Comparison of ENCODE assay signal across 28 cellular contexts in the genomic region with DNA sequence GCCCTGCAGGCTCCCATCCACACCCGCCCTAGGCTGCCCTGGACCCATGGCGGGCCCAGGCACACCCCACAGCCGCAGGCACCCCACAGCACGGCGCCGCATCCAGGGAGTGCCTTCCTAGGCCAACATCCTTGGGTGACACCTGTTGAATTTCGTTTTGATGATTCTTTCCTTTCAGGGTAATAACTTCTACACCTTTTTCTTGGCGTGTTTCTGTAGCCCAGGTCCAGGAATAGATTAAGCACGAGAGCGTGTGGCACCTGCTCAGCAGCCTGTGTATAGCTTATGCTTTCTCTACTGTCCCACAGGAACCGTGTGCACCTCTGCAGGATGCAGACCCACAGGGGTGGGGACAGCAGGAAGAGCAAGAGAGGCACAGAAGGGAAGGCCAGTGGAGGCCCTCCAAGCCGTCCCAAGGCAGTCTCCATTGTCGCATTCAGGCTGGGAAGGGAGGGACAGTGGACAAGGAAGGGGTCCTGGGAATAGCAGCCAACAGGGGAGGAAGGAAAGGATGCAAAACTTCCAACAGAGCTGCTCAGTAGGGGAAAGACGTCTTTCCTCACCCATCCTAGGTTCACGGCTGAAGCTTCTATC.
"Had no signal": no experiment of that assay in that cellular context is flagged by ENCODE, and none has a peak within 500 bp of the region (broad histone marks: within the 10 kb centered on the region; RNA-seq: fewer than 3 reads in every experiment).

No MANE protein-coding gene starts in this region.

- ATAC-seq: activated naive CD4-positive, alpha-beta T cell treated with anti-CD3 and anti-CD28 coated beads, Interleukin-2, amount 50 U/mL, for 72 hours; activated T-cell treated with anti-CD3 and anti-CD28 coated beads, Interleukin-2, amount 50 U/mL, for 72 hours; gastrocnemius medialis; mucosa of descending colon; natural killer cell treated with Interleukin-12 subunit alpha and Interleukin-12 subunit beta and Interleukin-15 and Interleukin-18, amount 100 ng/mL, for 72 hours; T-helper 17 cell had no signal

- H3K27ac Mint-ChIP-seq: activated CD4-positive, alpha-beta memory T cell treated with anti-CD3 and anti-CD28 coated beads, Interleukin-2, amount 10 ng/mL, durations not matched to agents 7 days and 5 days; activated CD4-positive, alpha-beta T cell treated with anti-CD3 and anti-CD28 coated beads, Interleukin-2, amount 10 ng/mL, durations not matched to agents 7 days and 5 days; activated naive CD4-positive, alpha-beta T cell treated with anti-CD3 and anti-CD28 coated beads, Interleukin-2, amount 50 U/mL, for 72 hours; activated T-cell treated with anti-CD3 and anti-CD28 coated beads, Interleukin-2, amount 50 U/mL, for 72 hours; immature natural killer cell; natural killer cell treated with Interleukin-12 subunit alpha and Interleukin-12 subunit beta and Interleukin-15 and Interleukin-18, amount 100 ng/mL, for 72 hours; T-helper 17 cell had no signal

- H3K9me3 ChIP-seq: gastrocnemius medialis, lower lobe of right lung, mucosa of descending colon, pancreas, right atrium auricular region, transverse colon, uterus had no signal

- H3K9me3 Mint-ChIP-seq: activated CD4-positive, alpha-beta memory T cell treated with anti-CD3 and anti-CD28 coated beads, Interleukin-2, amount 10 ng/mL, durations not matched to agents 7 days and 5 days; activated CD4-positive, alpha-beta T cell treated with anti-CD3 and anti-CD28 coated beads, Interleukin-2, amount 10 ng/mL, durations not matched to agents 7 days and 5 days; activated naive CD4-positive, alpha-beta T cell treated with anti-CD3 and anti-CD28 coated beads, Interleukin-2, amount 50 U/mL, for 72 hours; activated T-cell treated with anti-CD3 and anti-CD28 coated beads, Interleukin-2, amount 50 U/mL, for 72 hours; central memory CD8-positive, alpha-beta T cell; natural killer cell treated with Interleukin-12 subunit alpha and Interleukin-12 subunit beta and Interleukin-15 and Interleukin-18, amount 100 ng/mL, for 72 hours had no signal

- H3K4me1 ChIP-seq: gastrocnemius medialis, pancreas, uterus had no signal

- H3K27ac ChIP-seq: gastrocnemius medialis, lower lobe of right lung, pancreas, right atrium auricular region, transverse colon, uterus had no signal

- H3K36me3 ChIP-seq: gastrocnemius medialis, lower lobe of right lung, pancreas, right atrium auricular region, transverse colon, uterus had no signal

- H3K4me2 ChIP-seq: smooth muscle cell had no signal

- H3K4me3 Mint-ChIP-seq: activated CD4-positive, alpha-beta memory T cell treated with anti-CD3 and anti-CD28 coated beads, Interleukin-2, amount 10 ng/mL, durations not matched to agents 7 days and 5 days; activated CD4-positive, alpha-beta T cell treated with anti-CD3 and anti-CD28 coated beads, Interleukin-2, amount 10 ng/mL, durations not matched to agents 7 days and 5 days; activated T-cell treated with anti-CD3 and anti-CD28 coated beads, Interleukin-2, amount 50 U/mL, for 72 hours; central memory CD8-positive, alpha-beta T cell; immature natural killer cell; natural killer cell treated with Interleukin-12 subunit alpha and Interleukin-12 subunit beta and Interleukin-15 and Interleukin-18, amount 100 ng/mL, for 72 hours; T-helper 17 cell had no signal

- H3K27me3 ChIP-seq: gastrocnemius medialis, pancreas, right atrium auricular region, transverse colon, uterus had no signal

- DNase-seq: activated CD4-positive, alpha-beta memory T cell treated with anti-CD3 and anti-CD28 coated beads, Interleukin-2, amount 10 ng/mL, durations not matched to agents 7 days and 5 days; activated CD4-positive, alpha-beta T cell treated with anti-CD3 and anti-CD28 coated beads for 1 hour; activated CD4-positive, alpha-beta T cell treated with anti-CD3 and anti-CD28 coated beads, Interleukin-2, amount 10 ng/mL, durations not matched to agents 7 days and 5 days; activated naive CD4-positive, alpha-beta T cell; activated T-cell treated with anti-CD3 and anti-CD28 coated beads, Interleukin-2, amount 50 U/mL, for 72 hours; dermis blood vessel endothelial cell; effector CD8-positive, alpha-beta T cell; erythroblast; gastrocnemius medialis; hippocampal formation; immature natural killer cell; lower lobe of right lung; mesendoderm; mucosa of descending colon; pancreas; stimulated activated CD4-positive, alpha-beta T cell treated with anti-CD3 and anti-CD28 coated beads, Interleukin-15, amount 100 ng/mL, for 24 hours; stimulated activated CD4-positive, alpha-beta T cell treated with anti-CD3 and anti-CD28 coated beads, Interleukin-2, amount 100 ng/mL, for 24 hours; stimulated activated naive CD4-positive, alpha-beta T cell treated with Interleukin-2 at 50 U/mL for 16 hours; T-helper 17 cell; T1000; transverse colon; uterus had no signal

- H3K4me3 ChIP-seq: gastrocnemius medialis, lower lobe of right lung, mucosa of descending colon, pancreas, right atrium auricular region, smooth muscle cell, transverse colon, uterus had no signal

- FAIRE-seq: bronchial epithelial cell, pancreas had no signal

- H3K36me3 Mint-ChIP-seq: activated naive CD4-positive, alpha-beta T cell treated with anti-CD3 and anti-CD28 coated beads, Interleukin-2, amount 50 U/mL, for 72 hours; immature natural killer cell; natural killer cell treated with Interleukin-12 subunit alpha and Interleukin-12 subunit beta and Interleukin-15 and Interleukin-18, amount 100 ng/mL, for 72 hours had no signal
